In the genomic region with DNA sequence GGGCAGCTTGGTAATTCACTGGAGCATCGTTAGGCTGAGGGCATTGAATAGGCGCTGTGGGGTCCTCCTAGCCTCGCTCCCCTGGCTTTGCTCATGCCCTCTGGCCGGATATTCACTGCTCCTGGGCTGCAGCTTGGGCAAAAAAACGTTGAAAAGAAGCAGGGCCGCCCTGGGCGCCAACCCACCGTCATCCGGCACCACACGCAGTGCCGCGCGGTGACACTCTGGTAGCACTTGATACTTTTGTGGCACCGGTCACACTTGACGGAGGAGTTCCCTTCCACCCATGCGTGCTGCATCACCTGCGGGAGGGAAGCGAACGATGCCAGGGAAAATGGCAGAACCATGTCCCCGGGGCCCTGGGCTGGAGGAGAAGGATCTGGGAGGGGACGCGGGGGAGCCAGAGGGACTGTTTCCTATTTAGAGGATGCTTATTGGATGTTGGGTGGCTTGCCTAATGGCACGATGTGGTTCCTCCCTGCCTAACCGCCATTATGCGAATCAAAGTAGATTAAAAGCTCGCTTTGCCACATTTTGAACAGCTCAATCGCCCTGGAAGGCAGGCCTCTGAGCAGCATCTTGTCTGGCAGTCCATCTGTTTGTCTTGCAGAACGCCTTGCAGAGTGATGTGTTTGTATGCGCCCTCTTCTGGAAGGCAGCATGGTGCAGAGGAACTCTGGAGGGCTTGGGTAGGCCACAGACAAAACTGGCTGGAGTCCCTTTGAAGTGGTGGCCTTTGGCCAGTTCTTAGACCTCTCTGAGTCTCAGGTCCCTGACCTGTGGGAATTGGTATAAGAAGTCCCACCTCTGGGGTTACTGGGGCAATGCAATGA, we compare ENCODE assay signal across 11 cellular contexts.
DNase-seq lines count a peak whose midpoint lies in the region; ATAC-seq and TF ChIP-seq lines count a peak whose summit lies in the region.
"Had no signal": no experiment of that assay in that cellular context is flagged by ENCODE, and none has a peak within 500 bp of the region (broad histone marks: within the 10 kb centered on the region; RNA-seq: fewer than 3 reads in every experiment).

No MANE protein-coding gene starts in this region.

- in situ Hi-C loops in mammary epithelial cell (cut with MboI; ENCODE audit: low sequenced_read_pairs in 2 of 2): no loop called here

- H3K79me2 ChIP-seq in mammary epithelial cell (ENCODE audit: insufficient read depth, low read length): no peaks in the 10 kb centered on the region
- no peaks in the 10 kb centered on the region for H3K79me2 ChIP-seq in OCI-LY3 (ENCODE audit: low read length)

- no peak overlapping the region for H3K27ac Mint-ChIP-seq in MCF 10A (ENCODE audit: low read depth, unreplicated experiment)
- no peak overlapping the region for H3K27ac Mint-ChIP-seq in stimulated activated effector memory CD8-positive, alpha-beta T cell treated with anti-CD3 and anti-CD28 coated beads, Interleukin-12 subunit alpha, Interleukin-12 subunit beta, amount 100 ng/mL, for 72 hours
- H3K27ac Mint-ChIP-seq in activated CD4-positive, alpha-beta T cell treated with anti-CD3 and anti-CD28 coated beads for 36 hours: no peak overlapping the region

- 82% methylated on average over 27 of the region's 29 CpGs for WGBS in mammary epithelial cell (ENCODE audit: low coverage, missing lambda C conversion rate)

- H3K36me3 ChIP-seq in mammary epithelial cell (ENCODE audit: insufficient read depth, low read length): no peaks in the 10 kb centered on the region
- no peaks in the 10 kb centered on the region for H3K36me3 ChIP-seq in OCI-LY3 (replicated peaks; ENCODE audit: low read depth, low read length)
- H3K36me3 ChIP-seq: right lobe of liver had no signal

- H3K27me3 Mint-ChIP-seq in MCF 10A (ENCODE audit: insufficient read depth, unreplicated experiment): peaks cover 31% of the 10 kb centered on the region
- H3K27me3 Mint-ChIP-seq in activated CD4-positive, alpha-beta T cell treated with anti-CD3 and anti-CD28 coated beads for 36 hours: peaks cover 3% of the 10 kb centered on the region

- H3K4me3 ChIP-seq in mammary epithelial cell (replicated peaks in 1 of 3; ENCODE audit: insufficient read depth in 1 of 3, low read depth in 2 of 3, low read length in 3 of 3) (no peak overlapping the region), OCI-LY3 (ENCODE audit: low read length) (no peak overlapping the region)
- H3K4me3 ChIP-seq: right lobe of liver had no signal

- H2AFZ ChIP-seq in mammary epithelial cell (ENCODE audit: low read depth, low read length) (no peak overlapping the region), OCI-LY3 (ENCODE audit: low read depth, low read length) (no peak overlapping the region)

- dilution Hi-C loops in mammary epithelial cell (cut with HindIII; ENCODE audit: low sequenced_read_pairs): loop anchor here (5.0 kb wide), 1 partner anchor 58 kb away; no protein-coding TSS in a partner anchor

- no peak overlapping the region for H3K4me3 Mint-ChIP-seq in MCF 10A (ENCODE audit: unreplicated experiment)
- no peak overlapping the region for H3K4me3 Mint-ChIP-seq in stimulated activated effector memory CD8-positive, alpha-beta T cell treated with anti-CD3 and anti-CD28 coated beads, Interleukin-12 subunit alpha, Interleukin-12 subunit beta, amount 100 ng/mL, for 72 hours
- H3K4me3 Mint-ChIP-seq in activated CD4-positive, alpha-beta T cell treated with anti-CD3 and anti-CD28 coated beads for 36 hours: no peak overlapping the region
- H3K4me3 Mint-ChIP-seq: CD14-positive monocyte had no signal

- no peak overlapping the region for H3K9ac ChIP-seq in mammary epithelial cell (ENCODE audit: insufficient read depth, low read length)
- no peak overlapping the region for H3K9ac ChIP-seq in OCI-LY3 (ENCODE audit: low read length)

- CTCF ChIA-PET in MCF 10A (lab: Yijun Ruan, JAX): interaction anchor here (0.7 kb wide), 1 partner anchor 286 kb away, joined by 3 read pairs; no protein-coding TSS in a partner anchor
- CTCF ChIA-PET in mammary epithelial cell (lab: Charles Lee; ENCODE audit: low non-redundant PET): no interaction called here
- CTCF ChIA-PET in activated CD4-positive, alpha-beta T cell treated with anti-CD3 and anti-CD28 coated beads for 36 hours (lab: Charles Lee): interaction anchor here (0.6 to 2.6 kb wide), 5 partner anchors 12 to 316 kb away, joined by 3 to 7 read pairs (median 4); no protein-coding TSS in a partner anchor

- peak; percentile 18 for TF ChIP-seq CTCF in MCF 10A (IDR thresholded peaks at IDR 0.05; ENCODE audit: unreplicated experiment)
- no peak for TF ChIP-seq CTCF in mammary epithelial cell (conservative IDR thresholded peaks at IDR 0.05 in 1 of 2, IDR thresholded peaks at IDR 0.05 in 1 of 2; ENCODE audit: extremely low read depth in 1 of 2, insufficient read depth in 1 of 2, low read depth in 1 of 2, low read length in 2 of 2)
- TF ChIP-seq CTCF in OCI-LY3 (IDR thresholded peaks at IDR 0.05; ENCODE audit: low read depth, low read length): peak; percentile 25

- H3K27me3 ChIP-seq in mammary epithelial cell (ENCODE audit: insufficient read depth, low read length) (no peaks in the 10 kb centered on the region), OCI-LY3 (ENCODE audit: low read depth, low read length) (peaks cover 2% of the 10 kb centered on the region; the same call in 1 of the 2 replicates)
- H3K27me3 ChIP-seq: right lobe of liver had no signal

- TF ChIP-seq POLR2A in erythroblast (IDR thresholded peaks at IDR 0.05; ENCODE audit: low read length): no peak

- BruUV-seq in MCF 10A (replicated peaks; lab: Mats Ljungman, UMichigan) (no TSS peak), mammary epithelial cell (replicated peaks; lab: Mats Ljungman, UMichigan) (no TSS peak)

- H3K4me2 ChIP-seq in mammary epithelial cell (ENCODE audit: insufficient read depth, low read depth, low read length) (no peak overlapping the region), OCI-LY3 (ENCODE audit: low read length) (no peak overlapping the region)

- H3K27ac ChIP-seq in mammary epithelial cell (ENCODE audit: insufficient read depth, low read depth, low read length) (no peak overlapping the region), OCI-LY3 (ENCODE audit: low read length) (no peak overlapping the region)
- H3K27ac ChIP-seq: right lobe of liver had no signal

- peak; percentile 11 for DNase-seq in MCF 10A (ENCODE audit: unreplicated experiment)
- no peak for DNase-seq in mammary epithelial cell
- peak; percentile 14 to 20 for DNase-seq in erythroblast (lab: John Stamatoyannopoulos, UW)
- DNase-seq in stimulated activated effector memory CD8-positive, alpha-beta T cell treated with anti-CD3 and anti-CD28 coated beads, Interleukin-12 subunit alpha, Interleukin-12 subunit beta, amount 100 ng/mL, for 72 hours (ENCODE audit: low spot score in 2 of 2): no peak
- DNase-seq in stimulated activated CD4-positive, alpha-beta T cell treated with anti-CD3 and anti-CD28 coated beads, Interleukin-4, amount 100 ng/mL, for 4 hours: no peak
- DNase-seq in activated CD4-positive, alpha-beta T cell treated with anti-CD3 and anti-CD28 coated beads for 36 hours: no peak
- DNase-seq: activated T-cell treated with anti-CD3 and anti-CD28 coated beads, Interleukin-2, amount 50 U/mL, for 48 hours; right lobe of liver had no signal

- POLR2A ChIA-PET in MCF 10A (lab: Yijun Ruan, JAX): no interaction called here
- POLR2A ChIA-PET in activated CD4-positive, alpha-beta T cell treated with anti-CD3 and anti-CD28 coated beads for 36 hours (lab: Charles Lee): no interaction called here

- H3K9me3 ChIP-seq in mammary epithelial cell (replicated peaks; ENCODE audit: insufficient read depth, low read length) (no peaks in the 10 kb centered on the region), OCI-LY3 (ENCODE audit: insufficient read depth, low read length) (no peaks in the 10 kb centered on the region)
- H3K9me3 ChIP-seq: right lobe of liver had no signal

- H4K20me1 ChIP-seq in mammary epithelial cell (ENCODE audit: insufficient read depth, low read length) (no peaks in the 10 kb centered on the region), OCI-LY3 (ENCODE audit: insufficient read depth, low read length) (no peaks in the 10 kb centered on the region)

- ATAC-seq in stimulated activated effector memory CD8-positive, alpha-beta T cell treated with anti-CD3 and anti-CD28 coated beads, Interleukin-12 subunit alpha, Interleukin-12 subunit beta, amount 100 ng/mL, for 72 hours: peak; percentile 11
- no peak for ATAC-seq in HG03442 (IDR thresholded peaks at IDR 0.05; ENCODE audit: unreplicated experiment)
- ATAC-seq in activated CD4-positive, alpha-beta T cell treated with anti-CD3 and anti-CD28 coated beads for 36 hours: no peak

- no peaks in the 10 kb centered on the region for H3K9me3 Mint-ChIP-seq in MCF 10A (ENCODE audit: unreplicated experiment)
- H3K9me3 Mint-ChIP-seq in stimulated activated effector memory CD8-positive, alpha-beta T cell treated with anti-CD3 and anti-CD28 coated beads, Interleukin-12 subunit alpha, Interleukin-12 subunit beta, amount 100 ng/mL, for 72 hours: no peaks in the 10 kb centered on the region
- H3K9me3 Mint-ChIP-seq in activated CD4-positive, alpha-beta T cell treated with anti-CD3 and anti-CD28 coated beads for 36 hours (ENCODE audit: low read depth): no peaks in the 10 kb centered on the region
- H3K9me3 Mint-ChIP-seq: CD14-positive monocyte had no signal

- intact Hi-C loops in MCF 10A (cut with micrococcal nuclease): no loop called here
- intact Hi-C loops in mammary epithelial cell (cut with micrococcal nuclease): no loop called here
- intact Hi-C loops in activated CD4-positive, alpha-beta T cell treated with anti-CD3 and anti-CD28 coated beads for 36 hours (cut with DNase I, micrococcal nuclease): no loop called here

- no peaks in the 10 kb centered on the region for H3K36me3 Mint-ChIP-seq in MCF 10A (ENCODE audit: insufficient read depth, unreplicated experiment)
- H3K36me3 Mint-ChIP-seq in stimulated activated effector memory CD8-positive, alpha-beta T cell treated with anti-CD3 and anti-CD28 coated beads, Interleukin-12 subunit alpha, Interleukin-12 subunit beta, amount 100 ng/mL, for 72 hours: no peaks in the 10 kb centered on the region
- H3K36me3 Mint-ChIP-seq in activated CD4-positive, alpha-beta T cell treated with anti-CD3 and anti-CD28 coated beads for 36 hours (ENCODE audit: low read depth): no peaks in the 10 kb centered on the region

- no peaks in the 10 kb centered on the region for H3K4me1 Mint-ChIP-seq in MCF 10A (ENCODE audit: insufficient read depth, unreplicated experiment)
- no peaks in the 10 kb centered on the region for H3K4me1 Mint-ChIP-seq in stimulated activated effector memory CD8-positive, alpha-beta T cell treated with anti-CD3 and anti-CD28 coated beads, Interleukin-12 subunit alpha, Interleukin-12 subunit beta, amount 100 ng/mL, for 72 hours
- no peaks in the 10 kb centered on the region for H3K4me1 Mint-ChIP-seq in activated CD4-positive, alpha-beta T cell treated with anti-CD3 and anti-CD28 coated beads for 36 hours
- H3K4me1 Mint-ChIP-seq: CD14-positive monocyte had no signal

- no peaks in the 10 kb centered on the region for H3K4me1 ChIP-seq in mammary epithelial cell (ENCODE audit: insufficient read depth, low read length)
- H3K4me1 ChIP-seq in OCI-LY3 (ENCODE audit: low read length): peaks cover 6% of the 10 kb centered on the region
- H3K4me1 ChIP-seq: right lobe of liver had no signal

Comparison
In these comparisons a context has a peak if more than half of its experiments do, and no peak if none do; other contexts are left out.
1. DNase-seq: peak in MCF 10A (single experiment) and erythroblast (2 of 2); none in mammary epithelial cell (single experiment), stimulated activated effector memory CD8-positive, alpha-beta T cell treated with anti-CD3 and anti-CD28 coated beads, Interleukin-12 subunit alpha, Interleukin-12 subunit beta, amount 100 ng/mL, for 72 hours (0 of 2), stimulated activated CD4-positive, alpha-beta T cell treated with anti-CD3 and anti-CD28 coated beads, Interleukin-4, amount 100 ng/mL, for 4 hours (0 of 2) and activated CD4-positive, alpha-beta T cell treated with anti-CD3 and anti-CD28 coated beads for 36 hours (single experiment).
2. CTCF ChIP-seq: peak in MCF 10A (single experiment) and OCI-LY3 (single experiment); none in mammary epithelial cell (0 of 2).